ENCODE assay signal across 26 cellular contexts in the genomic region with DNA sequence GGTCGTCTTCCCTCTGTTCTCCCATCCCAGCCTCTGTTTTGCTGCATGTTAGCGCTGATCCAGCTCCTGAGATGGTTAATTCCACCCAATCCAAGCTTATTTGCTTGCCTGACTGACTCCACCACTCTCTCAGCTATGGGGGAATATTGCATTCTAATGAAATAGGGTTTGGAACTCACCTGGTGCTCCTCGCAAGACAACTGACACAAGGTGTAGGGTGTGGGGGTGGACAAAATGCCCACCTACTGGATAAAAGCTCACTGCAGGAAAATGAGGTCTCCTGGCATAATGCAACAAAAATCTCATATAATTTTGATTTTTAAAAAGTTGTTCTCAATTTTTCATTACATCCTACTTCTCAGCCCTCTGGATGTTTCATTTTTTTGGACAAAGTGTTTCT.
"Had no signal": no experiment of that assay in that cellular context is flagged by ENCODE, and none has a peak within 500 bp of the region (broad histone marks: within the 10 kb centered on the region; RNA-seq: fewer than 3 reads in every experiment).

No MANE protein-coding gene starts in this region.

- H3K27ac ChIP-seq: stomach, suprapubic skin, testis, thoracic aorta, thyroid gland, tibial artery, tibial nerve, transverse colon, upper lobe of left lung, upper lobe of right lung, uterus, vagina had no signal

- H3K27me3 ChIP-seq: stomach, suprapubic skin, testis, thyroid gland, tibial nerve, transverse colon, upper lobe of left lung, upper lobe of right lung, uterus, vagina had no signal

- DNase-seq: stimulated activated CD4-positive, alpha-beta T cell treated with anti-CD3 and anti-CD28 coated beads, Interleukin-2, amount 100 ng/mL, for 48 hours; stimulated activated CD4-positive, alpha-beta T cell treated with anti-CD3 and anti-CD28 coated beads, Interleukin-4, amount 100 ng/mL, for 1 hour; stimulated activated CD4-positive, alpha-beta T cell treated with anti-CD3 and anti-CD28 coated beads, Interleukin-4, amount 100 ng/mL, for 24 hours; stimulated activated CD4-positive, alpha-beta T cell treated with anti-CD3 and anti-CD28 coated beads, Interleukin-4, amount 100 ng/mL, for 4 hours; stimulated activated CD8-positive, alpha-beta memory T cell treated with anti-CD3 and anti-CD28 coated beads, Interleukin-4, amount 100 ng/mL, for 48 hours; stimulated activated naive B cell treated with anti-CD40 and anti-IgM and Interleukin-4, amounts not matched to agents 10 μg/mL and 1 μg/mL and 100 μg/mL, for 72 hours; stimulated activated naive CD4-positive, alpha-beta T cell; stimulated activated naive CD4-positive, alpha-beta T cell treated with Interleukin-2 at 50 U/mL for 16 hours; stimulated activated naive CD8-positive, alpha-beta T cell treated with anti-CD3 and anti-CD28 coated beads, Interleukin-15, amount 100 ng/mL, for 72 hours; stimulated activated naive CD8-positive, alpha-beta T cell treated with anti-CD3 and anti-CD28 coated beads, Interleukin-15, Interleukin-2, amounts not matched to agents 100 U/mL and 50 U/mL, for 24 hours; stomach; substantia nigra; testis; thyroid gland; tibial artery; transverse colon; trophoblast cell; upper lobe of right lung; uterus had no signal

- H3K36me3 ChIP-seq: stomach, suprapubic skin, thoracic aorta, thyroid gland, tibial artery, tibial nerve, transverse colon, upper lobe of left lung, upper lobe of right lung, uterus, vagina had no signal

- H3K4me1 ChIP-seq: stomach, suprapubic skin, testis, thyroid gland, tibial artery, tibial nerve, transverse colon, upper lobe of left lung, upper lobe of right lung, uterus, vagina had no signal

- H3K9me3 ChIP-seq: stomach, suprapubic skin, testis, thoracic aorta, thyroid gland, tibial artery, transverse colon, upper lobe of left lung, upper lobe of right lung, uterus, vagina had no signal

- H3K4me3 ChIP-seq: stomach, suprapubic skin, testis, thoracic aorta, thyroid gland, tibial artery, tibial nerve, transverse colon, upper lobe of left lung, upper lobe of right lung, uterus, vagina had no signal

- ATAC-seq: stimulated activated effector memory CD8-positive, alpha-beta T cell treated with anti-CD3 and anti-CD28 coated beads, Interleukin-12 subunit alpha, Interleukin-12 subunit beta, amount 100 ng/mL, for 72 hours; stimulated activated memory B cell treated with anti-CD40 and anti-IgM and Interleukin-4, amounts not matched to agents 10 μg/mL and 1 μg/mL and 100 μg/mL, for 72 hours; stimulated activated naive B cell treated with anti-CD40 and anti-IgM and Interleukin-4, amounts not matched to agents 10 μg/mL and 1 μg/mL and 100 μg/mL, for 72 hours; upper lobe of right lung had no signal
